Comparison of ENCODE assay signal across 16 cellular contexts in the genomic region with DNA sequence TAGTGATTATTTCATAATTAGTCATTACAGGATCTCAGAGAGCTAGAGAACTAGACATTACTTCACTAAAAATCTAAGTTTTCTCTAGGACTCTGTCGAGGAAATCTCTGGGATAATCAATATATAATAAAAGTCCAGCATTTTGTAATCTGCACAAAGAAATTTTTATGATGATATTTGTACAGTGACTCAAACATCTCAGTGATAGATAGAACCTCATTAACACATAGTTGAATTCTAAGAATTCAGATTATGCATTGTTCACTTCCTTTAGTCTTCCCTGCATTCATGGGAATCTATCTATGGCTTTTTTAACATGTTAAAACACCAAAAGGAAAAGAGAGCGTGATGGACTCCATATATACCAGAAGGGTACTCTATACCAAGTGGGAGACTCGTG. TPM values are rescaled to one million over a fixed set of nuclear protein-coding genes. Genes with fewer than 3 reads are reported as not detected.
DNase-seq lines count a peak whose midpoint lies in the region; ATAC-seq and TF ChIP-seq lines count a peak whose summit lies in the region.
"Had no signal": no experiment of that assay in that cellular context is flagged by ENCODE, and none has a peak within 500 bp of the region (broad histone marks: within the 10 kb centered on the region; RNA-seq: fewer than 3 reads in every experiment).

No MANE protein-coding gene starts in this region.

- no peak for DNase-seq in SK-N-SH
- peak; percentile 35 for DNase-seq in PC-3
- DNase-seq in kidney glomerular epithelial cell (lab: John Stamatoyannopoulos, UW): peak; percentile 50
- no peak for DNase-seq in HuH-7 (ENCODE audit: low spot score)
- no peak for DNase-seq in Right ventricle myocardium inferior (ENCODE audit: missing footprints)
- no peak for DNase-seq in ureter (ENCODE audit: low spot score)
- DNase-seq: MM.1S, NCI-H1105, NCI-H187, NCI-H82, SJCRH30 had no signal

- H3F3A ChIP-seq in SK-N-SH (replicated peaks; ENCODE audit: insufficient read depth): peaks cover 13% of the 10 kb centered on the region
- H3F3A ChIP-seq in PC-3 (ENCODE audit: low read length, unreplicated experiment): no peaks in the 10 kb centered on the region

- H3K4me2 ChIP-seq in SK-N-SH (peak overlapping the region; percentile 56), PC-3 (ENCODE audit: low read length) (no peak overlapping the region)

- H3K9me3 ChIP-seq in SK-N-SH: no peaks in the 10 kb centered on the region
- no peaks in the 10 kb centered on the region for H3K9me3 ChIP-seq in PC-3 (ENCODE audit: low read length)
- H3K9me3 ChIP-seq: SJCRH30 had no signal

- peaks cover 0 to 4% of the 10 kb centered on the region in 2 experiments; a peak in 3 of 4 replicates for H3K4me1 ChIP-seq in SK-N-SH (ENCODE audit: control insufficient read depth in 1 of 2, insufficient read depth in 2 of 2, low read depth in 1 of 2, low read length in 1 of 2)
- H3K4me1 ChIP-seq in PC-3 (ENCODE audit: insufficient read depth, low read length): peaks cover 11% of the 10 kb centered on the region
- H3K4me1 ChIP-seq: SJCRH30 had no signal

- 78% methylated on average over 3 of the region's 3 CpGs for WGBS in SK-N-SH (ENCODE audit: low lambda C conversion rate)

- no peak for ATAC-seq in SK-N-SH treated with all-trans-retinoic acid at 6 μM for 48 hours
- peak; percentile 57 for ATAC-seq in PC-3
- ATAC-seq in Right ventricle myocardium inferior: no peak
- ATAC-seq in HG02678 (IDR thresholded peaks at IDR 0.05; ENCODE audit: unreplicated experiment): no peak
- ATAC-seq: HepG2 had no signal

- no peaks in the 10 kb centered on the region for H3K27me3 ChIP-seq in SK-N-SH (ENCODE audit: insufficient read depth)
- H3K27me3 ChIP-seq in PC-3 (ENCODE audit: low read length): no peaks in the 10 kb centered on the region
- H3K27me3 ChIP-seq: SJCRH30 had no signal

- TF ChIP-seq RAD21 in SK-N-SH (IDR thresholded peaks at IDR 0.05; ENCODE audit: low read length): no peak

- TF ChIP-seq CTCF in SK-N-SH (IDR thresholded peaks at IDR 0.05) (no peak), PC-3 (conservative IDR thresholded peaks at IDR 0.05; ENCODE audit: low read depth, low read length) (no peak)

- CTCF ChIA-PET in SK-N-SH (lab: Yijun Ruan, JAX): interaction anchor here (0.9 to 2.5 kb wide), 4 partner anchors 9 to 63 kb away, joined by 3 to 10 read pairs (median 6); a partner anchor contains a TSS
- CTCF ChIA-PET in PC-3 (lab: Charles Lee): interaction anchor here (0.6 to 0.8 kb wide), 2 partner anchors 11 to 1226 kb away, joined by 3 read pairs; a partner anchor contains a TSS

- H3K4me3 ChIP-seq in SK-N-SH (ENCODE audit: low read depth in 2 of 2, low read length in 1 of 2) (no peak overlapping the region), PC-3 (ENCODE audit: low read length) (no peak overlapping the region)
- H3K4me3 ChIP-seq: SJCRH30 had no signal

- H4K20me1 ChIP-seq in SK-N-SH (ENCODE audit: insufficient read depth) (no peaks in the 10 kb centered on the region), PC-3 (ENCODE audit: low read length) (no peaks in the 10 kb centered on the region)

- H3K9me2 ChIP-seq in SK-N-SH: no peaks in the 10 kb centered on the region
- no peaks in the 10 kb centered on the region for H3K9me2 ChIP-seq in PC-3 (replicated peaks; ENCODE audit: low read length)

- TF ChIP-seq EP300 in SK-N-SH (IDR thresholded peaks at IDR 0.05; ENCODE audit: borderline replicate concordance in 1 of 2, low read depth in 1 of 2, low read length in 1 of 2): no peak

- H2AFZ ChIP-seq in SK-N-SH (ENCODE audit: low read depth) (no peak overlapping the region; the same call in 1 of the 2 replicates), PC-3 (ENCODE audit: low read length) (no peak overlapping the region)

- H3K79me2 ChIP-seq in SK-N-SH (ENCODE audit: insufficient read depth) (peaks cover 39% of the 10 kb centered on the region), PC-3 (ENCODE audit: low read length) (no peaks in the 10 kb centered on the region)

- no peaks in the 10 kb centered on the region for H3K36me3 ChIP-seq in SK-N-SH (replicated peaks in 1 of 2; ENCODE audit: control insufficient read depth in 1 of 2, insufficient read depth in 2 of 2, low read length in 1 of 2)
- H3K36me3 ChIP-seq in PC-3 (ENCODE audit: low read depth, low read length): no peaks in the 10 kb centered on the region
- H3K36me3 ChIP-seq: SJCRH30 had no signal

- intact Hi-C loops in PC-3 (cut with micrococcal nuclease): loop anchor here (5.0 kb wide), 1 partner anchor 75 kb away; no protein-coding TSS in a partner anchor
- intact Hi-C loops in Right ventricle myocardium inferior (cut with DNase I): no loop called here

- H3K27ac ChIP-seq in SK-N-SH (ENCODE audit: low read depth in 2 of 2, low read length in 1 of 2): peak overlapping the region in 1 of 2 experiments; percentile 76; a peak in 2 of 4 replicates
- no peak overlapping the region for H3K27ac ChIP-seq in PC-3 (ENCODE audit: low read length)
- H3K27ac ChIP-seq: 22Rv1, C4-2B, SJCRH30 had no signal

- POLR2A ChIA-PET in SK-N-SH (lab: Yijun Ruan, JAX): no interaction called here
- POLR2A ChIA-PET in PC-3 (lab: Charles Lee; ENCODE audit: unreplicated experiment): interaction anchor here (0.6 kb wide), 1 partner anchor 703 kb away, joined by 3 read pairs; no protein-coding TSS in a partner anchor

- BruUV-seq in PC-3 (replicated peaks; lab: Mats Ljungman, UMichigan): no TSS peak

- peak overlapping the region; percentile 46; the same call in 1 of the 2 replicates for H3K9ac ChIP-seq in SK-N-SH
- H3K9ac ChIP-seq in PC-3 (ENCODE audit: low read length): no peak overlapping the region

TF ChIP-seq in SK-N-SH, 30 proteins besides CTCF, POLR2A, EP300 and RAD21 (continues in another document):
- TF ChIP-seq FOXM1 (IDR thresholded peaks at IDR 0.05; ENCODE audit: low read depth) (no peak), RFX5 (IDR thresholded peaks at IDR 0.05; ENCODE audit: low read length) (no peak), YY1 (IDR thresholded peaks at IDR 0.05; ENCODE audit: low read depth) (no peak), RCOR1 (IDR thresholded peaks at IDR 0.05; ENCODE audit: low read length) (no peak), CHD2 (IDR thresholded peaks at IDR 0.05; ENCODE audit: low read length, partially characterized antibody) (no peak), TAF1 (IDR thresholded peaks at IDR 0.05; ENCODE audit: borderline replicate concordance, low read depth, low read length) (no peak), NRF1 (IDR thresholded peaks at IDR 0.05; ENCODE audit: low read depth, low read length) (no peak), FOXJ3 (CRISPR knock-in tag; IDR thresholded peaks at IDR 0.05) (no peak)
- TF ChIP-seq, protein P1, sequence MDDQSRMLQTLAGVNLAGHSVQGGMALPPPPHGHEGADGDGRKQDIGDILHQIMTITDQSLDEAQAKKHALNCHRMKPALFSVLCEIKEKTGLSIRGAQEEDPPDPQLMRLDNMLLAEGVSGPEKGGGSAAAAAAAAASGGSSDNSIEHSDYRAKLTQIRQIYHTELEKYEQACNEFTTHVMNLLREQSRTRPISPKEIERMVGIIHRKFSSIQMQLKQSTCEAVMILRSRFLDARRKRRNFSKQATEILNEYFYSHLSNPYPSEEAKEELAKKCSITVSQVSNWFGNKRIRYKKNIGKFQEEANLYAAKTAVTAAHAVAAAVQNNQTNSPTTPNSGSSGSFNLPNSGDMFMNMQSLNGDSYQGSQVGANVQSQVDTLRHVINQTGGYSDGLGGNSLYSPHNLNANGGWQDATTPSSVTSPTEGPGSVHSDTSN (IDR thresholded peaks at IDR 0.05): no peak

TF ChIP-seq in SK-N-SH treated with all-trans-retinoic acid at 6 μM for 48 hours, 23 proteins besides CTCF, POLR2A, EP300 and RAD21 (continues in another document):
- TF ChIP-seq, protein P2, sequence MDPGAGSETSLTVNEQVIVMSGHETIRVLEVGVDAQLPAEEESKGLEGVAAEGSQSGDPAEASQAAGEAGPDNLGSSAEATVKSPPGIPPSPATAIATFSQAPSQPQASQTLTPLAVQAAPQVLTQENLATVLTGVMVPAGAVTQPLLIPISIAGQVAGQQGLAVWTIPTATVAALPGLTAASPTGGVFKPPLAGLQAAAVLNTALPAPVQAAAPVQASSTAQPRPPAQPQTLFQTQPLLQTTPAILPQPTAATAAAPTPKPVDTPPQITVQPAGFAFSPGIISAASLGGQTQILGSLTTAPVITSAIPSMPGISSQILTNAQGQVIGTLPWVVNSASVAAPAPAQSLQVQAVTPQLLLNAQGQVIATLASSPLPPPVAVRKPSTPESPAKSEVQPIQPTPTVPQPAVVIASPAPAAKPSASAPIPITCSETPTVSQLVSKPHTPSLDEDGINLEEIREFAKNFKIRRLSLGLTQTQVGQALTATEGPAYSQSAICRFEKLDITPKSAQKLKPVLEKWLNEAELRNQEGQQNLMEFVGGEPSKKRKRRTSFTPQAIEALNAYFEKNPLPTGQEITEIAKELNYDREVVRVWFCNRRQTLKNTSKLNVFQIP (CRISPR knock-in tag; IDR thresholded peaks at IDR 0.05; ENCODE audit: borderline replicate concordance, low read depth): no peak
- no peak for TF ChIP-seq ZC3H10 (CRISPR knock-in tag; IDR thresholded peaks at IDR 0.05)
- no peak for TF ChIP-seq CSDC2 (CRISPR knock-in tag; IDR thresholded peaks at IDR 0.05)
- no peak for TF ChIP-seq ARNTL (CRISPR knock-in tag; IDR thresholded peaks at IDR 0.05; ENCODE audit: borderline replicate concordance, low read depth)
- TF ChIP-seq, protein P3, sequence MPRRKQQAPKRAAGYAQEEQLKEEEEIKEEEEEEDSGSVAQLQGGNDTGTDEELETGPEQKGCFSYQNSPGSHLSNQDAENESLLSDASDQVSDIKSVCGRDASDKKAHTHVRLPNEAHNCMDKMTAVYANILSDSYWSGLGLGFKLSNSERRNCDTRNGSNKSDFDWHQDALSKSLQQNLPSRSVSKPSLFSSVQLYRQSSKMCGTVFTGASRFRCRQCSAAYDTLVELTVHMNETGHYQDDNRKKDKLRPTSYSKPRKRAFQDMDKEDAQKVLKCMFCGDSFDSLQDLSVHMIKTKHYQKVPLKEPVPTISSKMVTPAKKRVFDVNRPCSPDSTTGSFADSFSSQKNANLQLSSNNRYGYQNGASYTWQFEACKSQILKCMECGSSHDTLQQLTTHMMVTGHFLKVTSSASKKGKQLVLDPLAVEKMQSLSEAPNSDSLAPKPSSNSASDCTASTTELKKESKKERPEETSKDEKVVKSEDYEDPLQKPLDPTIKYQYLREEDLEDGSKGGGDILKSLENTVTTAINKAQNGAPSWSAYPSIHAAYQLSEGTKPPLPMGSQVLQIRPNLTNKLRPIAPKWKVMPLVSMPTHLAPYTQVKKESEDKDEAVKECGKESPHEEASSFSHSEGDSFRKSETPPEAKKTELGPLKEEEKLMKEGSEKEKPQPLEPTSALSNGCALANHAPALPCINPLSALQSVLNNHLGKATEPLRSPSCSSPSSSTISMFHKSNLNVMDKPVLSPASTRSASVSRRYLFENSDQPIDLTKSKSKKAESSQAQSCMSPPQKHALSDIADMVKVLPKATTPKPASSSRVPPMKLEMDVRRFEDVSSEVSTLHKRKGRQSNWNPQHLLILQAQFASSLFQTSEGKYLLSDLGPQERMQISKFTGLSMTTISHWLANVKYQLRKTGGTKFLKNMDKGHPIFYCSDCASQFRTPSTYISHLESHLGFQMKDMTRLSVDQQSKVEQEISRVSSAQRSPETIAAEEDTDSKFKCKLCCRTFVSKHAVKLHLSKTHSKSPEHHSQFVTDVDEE (CRISPR knock-in tag; IDR thresholded peaks at IDR 0.05): no peak

RNA-seq across cellular contexts. Expression of a gene that starts 10.9 kb away (rescaled TPM):
- polyA plus RNA-seq in SK-N-SH (2012; rRNA removed): 2.3 and 3.0 TPM in 2 replicates
- polyA plus RNA-seq in SK-N-SH (2012; cell fraction: cytosol; rRNA removed): 2.8 and 3.8 TPM in 2 replicates
- polyA plus RNA-seq in SK-N-SH (2012; cell fraction: nucleus; rRNA removed): 1.4 and 2.9 TPM in 2 replicates
- total RNA-seq in PC-3 (2014; rRNA removed) (4.0 and 10.2 TPM in 2 replicates), Right ventricle myocardium inferior (14.3 TPM), ureter (35.2 TPM)

Comparison
In these comparisons a context has a peak if more than half of its experiments do, and no peak if none do; other contexts are left out.
1. DNase-seq: peak in PC-3 (single experiment) and kidney glomerular epithelial cell (single experiment); none in SK-N-SH (single experiment), HuH-7 (single experiment), Right ventricle myocardium inferior (single experiment) and ureter (single experiment).